23 cellular contexts compared by ENCODE assay signal in genomic region chr1:239218296-239218695, GRCh38.
DNase-seq lines count a peak whose midpoint lies in the region; TF ChIP-seq lines count a peak whose summit lies in the region.
"Had no signal": no experiment of that assay in that cellular context is flagged by ENCODE, and none has a peak within 500 bp of the region (broad histone marks: within the 10 kb centered on the region; RNA-seq: fewer than 3 reads in every experiment).

No MANE protein-coding gene starts in this region.

- TF ChIP-seq CTCF in HFFc6 (IDR thresholded peaks at IDR 0.05) = no peak

- H3K36me3 Mint-ChIP-seq in HFFc6 (ENCODE audit: low read depth) = no peaks in the 10 kb centered on the region; the same call in 1 of the 2 replicates
- H3K36me3 Mint-ChIP-seq: CD8-positive, alpha-beta T cell had no signal

- H3K4me1 ChIP-seq in adipocyte (ENCODE audit: control insufficient read depth, insufficient read depth, low read length) = no peaks in the 10 kb centered on the region
- H3K4me1 ChIP-seq: A549, Caco-2 had no signal

- in situ Hi-C loops in ACHN (cut with HindIII; ENCODE audit: low pct_ligation_motif_present, low pct_unique_long_range_greater_than_20kb, low sequenced_read_pairs) = no loop called here

- no peak overlapping the region for H3K4me3 Mint-ChIP-seq in HFFc6
- H3K4me3 Mint-ChIP-seq: CD8-positive, alpha-beta T cell had no signal

- DNase-seq in HFFc6 (peak; percentile 39), NCI-H226 (peak; percentile 11), adipocyte (ENCODE audit: low read depth) (peak; percentile 1), pons (ENCODE audit: low spot score) (peak; percentile 44), foreskin melanocyte (no peak), ACHN (no peak)
- DNase-seq in stimulated activated CD4-positive, alpha-beta T cell treated with anti-CD3 and anti-CD28 coated beads, Interleukin-4, amount 100 ng/mL, for 24 hours = no peak
- DNase-seq: Caco-2; CD8-positive, alpha-beta T cell; DMS79; GF-D8; GOT3; Kasumi-1; NCI-H1092; NCI-H1417 treated with DMSO at 0.1 percent for 48 hours; NCI-H1694 treated with DMSO at 0.1 percent for 48 hours; NCI-H2081 treated with DMSO at 0.1 percent for 48 hours; NCI-H2171; NCI-H526; SIG-M5 had no signal

- H3K27me3 ChIP-seq in adipocyte (replicated peaks; ENCODE audit: control insufficient read depth, insufficient read depth, low read length) = no peaks in the 10 kb centered on the region

- no peak overlapping the region for H3K9ac ChIP-seq in adipocyte (ENCODE audit: low read length)

- H3K27ac Mint-ChIP-seq in HFFc6 = no peak overlapping the region
- H3K27ac Mint-ChIP-seq: CD8-positive, alpha-beta T cell had no signal

- no peak overlapping the region for H3K4me3 ChIP-seq in adipocyte (ENCODE audit: low read length)
- H3K4me3 ChIP-seq: A549, K562, SK-N-MC had no signal

- H3K4me1 Mint-ChIP-seq in HFFc6 (ENCODE audit: low read depth) = no peaks in the 10 kb centered on the region; the same call in 1 of the 2 replicates

- H3K9me3 ChIP-seq in adipocyte (ENCODE audit: control insufficient read depth, low read length) = peaks cover 25% of the 10 kb centered on the region
- H3K9me3 ChIP-seq: Caco-2 had no signal

- H3K9me3 Mint-ChIP-seq in HFFc6 = peaks cover 39% of the 10 kb centered on the region

- no peaks in the 10 kb centered on the region for H3K36me3 ChIP-seq in adipocyte (ENCODE audit: control insufficient read depth, insufficient read depth, low read length, severe bottlenecking)

- no peaks in the 10 kb centered on the region for H3K27me3 Mint-ChIP-seq in HFFc6 (ENCODE audit: insufficient read depth)

Comparison
In these comparisons a context has a peak if more than half of its experiments do, and no peak if none do; other contexts are left out.
1. DNase-seq: peak in HFFc6 (single experiment), NCI-H226 (single experiment), adipocyte (single experiment) and pons (single experiment); none in stimulated activated CD4-positive, alpha-beta T cell treated with anti-CD3 and anti-CD28 coated beads, Interleukin-4, amount 100 ng/mL, for 24 hours (single experiment), foreskin melanocyte (single experiment) and ACHN (single experiment).